12 cellular contexts compared by ENCODE assay signal in the genomic region with DNA sequence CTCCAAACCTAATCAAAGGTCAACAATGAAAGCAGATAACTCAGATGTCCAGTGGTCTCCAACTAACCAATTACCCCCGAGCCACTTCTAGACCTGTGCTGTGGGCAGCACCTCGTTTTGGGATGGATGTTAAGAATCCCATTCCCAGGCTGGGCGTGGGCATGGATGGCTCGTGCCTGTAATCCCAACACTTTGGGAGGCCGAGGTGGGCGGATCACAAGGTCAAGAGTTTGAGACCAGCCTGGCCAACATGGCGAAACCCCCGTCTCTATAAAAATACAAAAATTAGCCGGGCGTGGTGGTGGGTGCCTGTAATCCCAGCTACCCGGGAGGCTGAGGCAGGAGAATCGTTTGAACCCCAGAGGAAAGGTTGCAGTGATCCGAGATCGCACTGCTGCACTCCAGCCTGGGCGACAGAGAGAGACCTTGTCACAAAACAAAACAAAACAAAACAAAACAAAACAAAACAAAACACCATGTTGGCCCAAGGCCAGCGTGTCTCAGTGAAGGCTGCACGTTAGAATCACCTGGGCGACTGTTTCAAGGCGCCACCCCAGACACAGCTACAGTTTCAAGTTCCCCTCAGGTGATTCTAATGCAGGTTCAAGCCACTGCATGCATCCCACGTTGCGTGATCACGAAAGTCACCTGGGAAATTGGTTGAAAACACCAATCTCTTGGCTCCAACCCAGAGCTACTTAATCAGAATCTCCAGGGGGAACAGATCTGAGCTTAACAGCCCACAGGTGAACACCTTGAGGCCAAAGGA. TPM values are rescaled to one million over a fixed set of nuclear protein-coding genes. Genes with fewer than 3 reads are reported as not detected.
A peak's percentile ranks its signal among the peaks of the same experiment; 100 is the strongest.
DNase-seq lines count a peak whose midpoint lies in the region; ATAC-seq, FAIRE-seq and TF ChIP-seq lines count a peak whose summit lies in the region.
"Had no signal": no experiment of that assay in that cellular context is flagged by ENCODE, and none has a peak within 500 bp of the region (broad histone marks: within the 10 kb centered on the region; RNA-seq: fewer than 3 reads in every experiment).

No MANE protein-coding gene starts in this region.

- no peak overlapping the region for H3K23ac ChIP-seq in neuronal stem cell (ENCODE audit: low read depth, low read length, poor library complexity)

- H3K9me1 ChIP-seq in K562 (ENCODE audit: control insufficient read depth, insufficient read depth, low read length), result no peaks in the 10 kb centered on the region

- DNase-seq in NCI-H1436 (lab: John Stamatoyannopoulos, UW), result peak; percentile 50
- DNase-seq in NCI-H1436 treated with DMSO at 0.1 percent for 48 hours (lab: John Stamatoyannopoulos, UW), result no peak
- no peak for DNase-seq in K562 (ENCODE audit: extremely low read depth in 1 of 4, low spot score in 3 of 4)
- no peak for DNase-seq in neuronal stem cell (ENCODE audit: low spot score)
- no peak for DNase-seq in SK-N-SH
- no peak for DNase-seq in AG20443 (ENCODE audit: low spot score)
- DNase-seq in NCI-H1930 (lab: John Stamatoyannopoulos, UW), result no peak
- DNase-seq: NCI-H187 had no signal

- H3K14ac ChIP-seq in neuronal stem cell (ENCODE audit: low read length), result no peak overlapping the region

- H4K20me1 ChIP-seq in K562 (replicated peaks; ENCODE audit: control insufficient read depth, insufficient read depth, low read length), result peaks cover 8% of the 10 kb centered on the region
- no peaks in the 10 kb centered on the region for H4K20me1 ChIP-seq in SK-N-SH (ENCODE audit: insufficient read depth)

- no peak overlapping the region for H4K91ac ChIP-seq in neuronal stem cell (ENCODE audit: low read depth, low read length, poor library complexity)

- H3K4me1 ChIP-seq in K562 (replicated peaks in 1 of 2; ENCODE audit: control insufficient read depth in 2 of 2, insufficient read depth in 2 of 2, low read length in 2 of 2) (peaks cover 0 to 7% of the 10 kb centered on the region in 2 experiments; a peak in 1 of 5 replicates), neuronal stem cell (ENCODE audit: control insufficient read depth in 2 of 2, insufficient read depth in 1 of 2, low read depth in 1 of 2, low read length in 2 of 2) (no peaks in the 10 kb centered on the region), SK-N-SH (ENCODE audit: control insufficient read depth in 1 of 2, insufficient read depth in 2 of 2, low read depth in 1 of 2, low read length in 1 of 2) (no peaks in the 10 kb centered on the region)
- H3K4me1 ChIP-seq: SJSA1 had no signal

- ATAC-seq in HG03378 (IDR thresholded peaks at IDR 0.05; ENCODE audit: unreplicated experiment) (peak; percentile 13), K562 (no peak)

- no TSS peak for BruUV-seq in K562 (replicated peaks; lab: Mats Ljungman, UMichigan)

- TF ChIP-seq EP300 in K562 (IDR thresholded peaks at IDR 0.05; ENCODE audit: low read length), result no peak
- TF ChIP-seq EP300 in SK-N-SH (IDR thresholded peaks at IDR 0.05; ENCODE audit: borderline replicate concordance in 1 of 2, low read depth in 1 of 2, low read length in 1 of 2), result no peak

- no peaks in the 10 kb centered on the region for H3K79me1 ChIP-seq in neuronal stem cell (ENCODE audit: low read depth, low read length)

- intact Hi-C loops in K562 (cut with micrococcal nuclease), result loop anchor here (1.0 to 5.0 kb wide), 4 partner anchors 77 to 697 kb away; a partner anchor contains a TSS

- H3K4me3 ChIP-seq in K562 (no peak overlapping the region), neuronal stem cell (ENCODE audit: low read length in 2 of 2) (no peak overlapping the region), SK-N-SH (ENCODE audit: low read depth in 2 of 2, low read length in 1 of 2) (no peak overlapping the region; a peak in 1 of 4 replicates)
- H3K4me3 ChIP-seq: cardiac muscle cell, dorsolateral prefrontal cortex, SJSA1 had no signal

- H3F3A ChIP-seq in SK-N-SH (replicated peaks; ENCODE audit: insufficient read depth), result no peaks in the 10 kb centered on the region

- in situ Hi-C loops in K562 (cut with MboI), result loop anchor here (5.0 to 10.0 kb wide), 2 partner anchors 167 to 694 kb away; a partner anchor contains a TSS

- no peak overlapping the region for H3K4me2 ChIP-seq in K562 (ENCODE audit: insufficient read depth, low read length)
- H3K4me2 ChIP-seq in neuronal stem cell (ENCODE audit: insufficient read depth, low read length, poor library complexity, severe bottlenecking), result no peak overlapping the region
- no peak overlapping the region for H3K4me2 ChIP-seq in SK-N-SH

- no peaks in the 10 kb centered on the region for H3K79me2 ChIP-seq in K562 (ENCODE audit: control insufficient read depth, insufficient read depth, low read length)
- H3K79me2 ChIP-seq in SK-N-SH (ENCODE audit: insufficient read depth), result no peaks in the 10 kb centered on the region

- no peak overlapping the region for H2BK5ac ChIP-seq in neuronal stem cell (ENCODE audit: low read length)

- H2BK15ac ChIP-seq in neuronal stem cell (ENCODE audit: low read length), result no peak overlapping the region

- no peaks in the 10 kb centered on the region for H3K9me2 ChIP-seq in SK-N-SH

- no peak for FAIRE-seq in K562 (lab: Jason Lieb, UNC)

- H2AK5ac ChIP-seq in neuronal stem cell (ENCODE audit: low read depth, low read length), result no peak overlapping the region

- WGBS in K562 (ENCODE audit: insufficient coverage, low coverage, missing lambda C conversion rate), result 5% methylated on average over 22 of the region's 22 CpGs
- no CpG with 5 or more reads among the region's 22 CpGs for whole genome bisulfite sequencing in neuronal stem cell (ENCODE audit: extremely low coverage in 2 of 2, insufficient read length in 2 of 2, insufficient replicate concordance in 1 of 2), 2 donors
- WGBS in SK-N-SH (ENCODE audit: low lambda C conversion rate), result 17% methylated on average over 16 of the region's 22 CpGs

- H3K9ac ChIP-seq in K562 (ENCODE audit: insufficient read depth in 1 of 2, low read depth in 2 of 2, low read length in 2 of 2), result no peak overlapping the region
- H3K9ac ChIP-seq in neuronal stem cell (ENCODE audit: low read depth, low read length, poor library complexity), result peak overlapping the region; percentile 9
- no peak overlapping the region for H3K9ac ChIP-seq in SK-N-SH

- no peak overlapping the region for H2BK120ac ChIP-seq in neuronal stem cell (ENCODE audit: low read depth, low read length)

- POLR2A ChIA-PET in K562 (lab: Yijun Ruan, JAX) (interaction anchor here (0.5 to 1.5 kb wide), 13 partner anchors 8 to 1118 kb away, joined by 3 to 5 read pairs (median 3); no protein-coding TSS in a partner anchor), SK-N-SH (lab: Yijun Ruan, JAX) (no interaction called here)

- no peak for TF ChIP-seq RAD21 in K562 (CRISPR knock-in tag; conservative IDR thresholded peaks at IDR 0.05 in 1 of 2, IDR thresholded peaks at IDR 0.05 in 1 of 2)
- no peak for TF ChIP-seq RAD21 in SK-N-SH (IDR thresholded peaks at IDR 0.05; ENCODE audit: low read length)

- TF ChIP-seq POLR2A in K562 (conservative IDR thresholded peaks at IDR 0.05), result no peak

- TF ChIP-seq CTCF in K562 (IDR thresholded peaks at IDR 0.05 in 2 of 3, conservative IDR thresholded peaks at IDR 0.05 in 1 of 3; ENCODE audit: insufficient read depth in 2 of 3, low read depth in 1 of 3, low read length in 3 of 3), result no peak
- TF ChIP-seq CTCF in SK-N-SH (IDR thresholded peaks at IDR 0.05), result no peak

- no peak overlapping the region for H3K18ac ChIP-seq in neuronal stem cell (ENCODE audit: low read length)

- H3K36me3 ChIP-seq in K562 (ENCODE audit: control insufficient read depth, insufficient read depth, low read length) (no peaks in the 10 kb centered on the region), neuronal stem cell (replicated peaks in 1 of 2; ENCODE audit: control insufficient read depth in 2 of 2, insufficient read depth in 2 of 2, low read length in 2 of 2) (no peaks in the 10 kb centered on the region), SK-N-SH (replicated peaks in 1 of 2; ENCODE audit: control insufficient read depth in 1 of 2, insufficient read depth in 2 of 2, low read length in 1 of 2) (no peaks in the 10 kb centered on the region)
- H3K36me3 ChIP-seq: cardiac muscle cell, SJSA1 had no signal

- no peak overlapping the region for H2BK12ac ChIP-seq in neuronal stem cell (ENCODE audit: low read length)

- CTCF ChIA-PET in K562 (lab: Yijun Ruan, JAX; ENCODE audit: low intra/inter-chr PET ratio) (interaction anchor here (0.6 to 3.1 kb wide), 9 partner anchors 9 to 700 kb away, joined by 3 to 41 read pairs (median 4); no protein-coding TSS in a partner anchor), SK-N-SH (lab: Yijun Ruan, JAX) (interaction anchor here (0.6 to 4.8 kb wide), 56 partner anchors 9 to 1755 kb away, joined by 3 to 94 read pairs (median 4); no protein-coding TSS in a partner anchor)

- H3K27me3 ChIP-seq in K562 (ENCODE audit: control insufficient read depth in 2 of 2, insufficient read depth in 2 of 2, low read length in 2 of 2), result peaks cover 6 to 37% of the 10 kb centered on the region in 2 experiments; a peak in 3 of 5 replicates
- H3K27me3 ChIP-seq in neuronal stem cell (ENCODE audit: control insufficient read depth in 3 of 3, insufficient read depth in 3 of 3, low read depth in 1 of 3, low read length in 3 of 3), result peaks cover 0 to 13% (median 13%) of the 10 kb centered on the region in 3 experiments
- H3K27me3 ChIP-seq in SK-N-SH (ENCODE audit: insufficient read depth), result peaks cover 49% of the 10 kb centered on the region; the same call in 1 of the 2 replicates

- H3K4ac ChIP-seq in neuronal stem cell (ENCODE audit: low read length), result no peak overlapping the region

- no peak overlapping the region for H2AFZ ChIP-seq in K562 (ENCODE audit: low read depth, low read length)
- no peak overlapping the region for H2AFZ ChIP-seq in neuronal stem cell (ENCODE audit: low read length)
- H2AFZ ChIP-seq in SK-N-SH (ENCODE audit: low read depth), result no peak overlapping the region

- H3K9me3 ChIP-seq in K562 (replicated peaks; ENCODE audit: control insufficient read depth, insufficient read depth, low read depth, low read length) (no peaks in the 10 kb centered on the region), neuronal stem cell (replicated peaks in 1 of 2; ENCODE audit: control insufficient read depth in 2 of 2, insufficient read depth in 1 of 2, low read depth in 1 of 2, low read length in 2 of 2) (peaks cover 0 to 2% of the 10 kb centered on the region in 2 donors), SK-N-SH (no peaks in the 10 kb centered on the region)
- H3K9me3 ChIP-seq: SJSA1 had no signal

- H3K27ac ChIP-seq in K562 (ENCODE audit: extremely low read depth, low read depth, low read length), result no peak overlapping the region
- no peak overlapping the region for H3K27ac ChIP-seq in neuronal stem cell (replicated peaks; ENCODE audit: low read length)
- no peak overlapping the region for H3K27ac ChIP-seq in SK-N-SH (ENCODE audit: low read depth in 2 of 2, low read length in 1 of 2)
- H3K27ac ChIP-seq: cardiac muscle cell, dorsolateral prefrontal cortex, SJSA1 had no signal

- H4K8ac ChIP-seq in neuronal stem cell (ENCODE audit: low read depth, low read length), result no peak overlapping the region

RNA-seq across cellular contexts. Expression of a gene that starts 21.3 kb away (rescaled TPM):
- 142 and 234 TPM in 2 replicates for total RNA-seq in K562 (2011; cell fraction: chromatin; rRNA removed; ENCODE audit: low replicate concordance)
- 377 and 464 TPM in 2 replicates for total RNA-seq in K562 (2011; cell fraction: nucleolus; rRNA removed)
- 382 and 397 TPM in 2 replicates for total RNA-seq in K562 (2011; cell fraction: nucleoplasm; rRNA removed)
- total RNA-seq in K562 (2014; rRNA removed), result 941 and 994 TPM in 2 replicates
- 526 and 685 TPM in 2 replicates for total RNA-seq in K562 (2014; rRNA removed; fragmentation: Illumina TruSeq; extraction: Trizol)
- 613 and 651 TPM in 2 replicates for total RNA-seq in K562 (2015; rRNA removed; fragmentation: Illumina TruSeq; extraction: Trizol)
- total RNA-seq in K562 (2021), result 827 and 832 TPM in 2 replicates
- polyA plus RNA-seq in K562 (2011; rRNA removed), result 1,032 and 1,039 TPM in 2 replicates
- polyA plus RNA-seq in K562 (2011; cell fraction: cytosol; rRNA removed), result 957 and 1,096 TPM in 2 replicates
- 594 and 697 TPM in 2 replicates for polyA plus RNA-seq in K562 (2011; cell fraction: nucleus; rRNA removed)
- polyA plus RNA-seq in K562 (2012), result 796 and 1,103 TPM in 2 replicates
- polyA plus RNA-seq in K562 (2014; fragmentation: Illumina TruSeq; extraction: Trizol), result 1,040 and 1,078 TPM in 2 replicates
- 1,000 to 10,000 TPM; 1,936 to 2,356 TPM for polyA plus RNA-seq in K562 (2014; fragmentation: Nextera tagmentation; extraction: Ambion mirVana)
- 1,078 and 1,164 TPM in 2 replicates for polyA plus RNA-seq in K562 (2014; rRNA removed)
- 533 and 536 TPM in 2 replicates for polyA minus RNA-seq in K562 (2011; rRNA and poly(A)+ RNA removed)
- 193 and 209 TPM in 2 replicates for polyA minus RNA-seq in K562 (2011; cell fraction: cytosol; rRNA and poly(A)+ RNA removed)
- 68.0 and 114 TPM in 2 replicates for polyA minus RNA-seq in K562 (2011; cell fraction: nucleus; rRNA and poly(A)+ RNA removed)
- polyA plus RNA-seq in neuronal stem cell (2013, experiment 1 of 2), result 874 TPM
- 829 TPM for polyA plus RNA-seq in neuronal stem cell (2013, experiment 2 of 2)
- 1,138 and 1,294 TPM in 2 replicates for polyA plus RNA-seq in SK-N-SH (2012; rRNA removed)
- polyA plus RNA-seq in SK-N-SH (2012; cell fraction: cytosol; rRNA removed), result 1,164 and 1,171 TPM in 2 replicates
- polyA plus RNA-seq in SK-N-SH (2012; cell fraction: nucleus; rRNA removed), result 473 and 619 TPM in 2 replicates

RNA-seq across cellular contexts. Expression of a gene that starts 21.4 kb away (rescaled TPM):
- 39.0 and 71.6 TPM in 2 replicates for total RNA-seq in K562 (2011; cell fraction: chromatin; rRNA removed; ENCODE audit: low replicate concordance)
- 55.5 and 57.1 TPM in 2 replicates for total RNA-seq in K562 (2011; cell fraction: nucleolus; rRNA removed)
- 52.4 and 64.5 TPM in 2 replicates for total RNA-seq in K562 (2011; cell fraction: nucleoplasm; rRNA removed)
- total RNA-seq in K562 (2014; rRNA removed), result 81.8 and 86.4 TPM in 2 replicates
- 36.4 and 48.6 TPM in 2 replicates for total RNA-seq in K562 (2014; rRNA removed; fragmentation: Illumina TruSeq; extraction: Trizol)
- 49.9 and 56.4 TPM in 2 replicates for total RNA-seq in K562 (2015; rRNA removed; fragmentation: Illumina TruSeq; extraction: Trizol)
- 60.8 and 71.9 TPM in 2 replicates for total RNA-seq in K562 (2021)
- polyA plus RNA-seq in K562 (2011; rRNA removed), result 45.2 and 54.7 TPM in 2 replicates
- polyA plus RNA-seq in K562 (2011; cell fraction: cytosol; rRNA removed), result 64.7 and 82.3 TPM in 2 replicates
- polyA plus RNA-seq in K562 (2011; cell fraction: nucleus; rRNA removed), result 50.0 and 69.2 TPM in 2 replicates
- polyA plus RNA-seq in K562 (2012), result 35.1 and 36.5 TPM in 2 replicates
- polyA plus RNA-seq in K562 (2014; fragmentation: Illumina TruSeq; extraction: Trizol), result 32.7 and 39.8 TPM in 2 replicates
- polyA plus RNA-seq in K562 (2014; fragmentation: Nextera tagmentation; extraction: Ambion mirVana), result 10 to 100 TPM; 11.4 to 14.0 TPM
- polyA plus RNA-seq in K562 (2014; rRNA removed), result 61.7 and 69.1 TPM in 2 replicates
- 35.1 and 58.8 TPM in 2 replicates for polyA minus RNA-seq in K562 (2011; rRNA and poly(A)+ RNA removed)
- 45.7 and 51.0 TPM in 2 replicates for polyA minus RNA-seq in K562 (2011; cell fraction: cytosol; rRNA and poly(A)+ RNA removed)
- polyA minus RNA-seq in K562 (2011; cell fraction: nucleus; rRNA and poly(A)+ RNA removed), result 26.1 and 37.0 TPM in 2 replicates
- polyA plus RNA-seq in neuronal stem cell (2013, experiment 1 of 2), result 25.0 TPM
- 25.5 TPM for polyA plus RNA-seq in neuronal stem cell (2013, experiment 2 of 2)
- 45.9 and 52.9 TPM in 2 replicates for polyA plus RNA-seq in SK-N-SH (2012; rRNA removed)
- polyA plus RNA-seq in SK-N-SH (2012; cell fraction: cytosol; rRNA removed), result 36.2 and 45.8 TPM in 2 replicates
- 42.9 and 47.0 TPM in 2 replicates for polyA plus RNA-seq in SK-N-SH (2012; cell fraction: nucleus; rRNA removed)
